Comparison of ENCODE assay signal across 17 cellular contexts in the genomic region with DNA sequence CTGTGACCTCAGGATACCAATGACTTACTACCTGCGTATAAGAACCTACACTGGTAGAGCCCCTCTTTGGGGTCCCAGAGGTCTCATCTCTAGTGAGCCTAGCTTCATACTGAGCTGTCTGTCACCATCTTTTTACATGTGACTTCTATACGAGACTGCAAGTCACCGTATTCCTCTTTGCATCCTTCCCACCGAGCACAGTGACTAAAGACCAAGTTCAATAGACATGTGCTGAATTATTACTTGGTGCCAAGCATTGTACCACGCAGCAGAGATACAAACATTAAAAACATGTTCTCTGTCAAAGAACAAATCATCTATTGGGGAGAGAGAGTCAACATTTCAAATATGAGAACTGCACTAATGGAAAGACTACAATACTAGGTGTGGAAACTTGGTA. TPM values are rescaled to one million over a fixed set of nuclear protein-coding genes. Genes with fewer than 3 reads are reported as not detected.
"Had no signal": no experiment of that assay in that cellular context is flagged by ENCODE, and none has a peak within 500 bp of the region (broad histone marks: within the 10 kb centered on the region; RNA-seq: fewer than 3 reads in every experiment).

No MANE protein-coding gene starts in this region.

- H3K27ac Mint-ChIP-seq: activated CD4-positive, alpha-beta T cell treated with anti-CD3 and anti-CD28 coated beads, Interleukin-2, amount 10 ng/mL, durations not matched to agents 7 days and 5 days; activated T-helper 17 cell treated with anti-CD3 and anti-CD28 coated beads, Interleukin-2, amount 50 U/mL, for 72 hours; stimulated activated memory B cell treated with anti-CD40 and anti-IgM and Interleukin-4, amounts not matched to agents 10 μg/mL and 1 μg/mL and 100 μg/mL, for 72 hours; T-helper 1 cell treated with Interleukin-12 subunit alpha and Interleukin-12 subunit beta and Interleukin-4 antibody, amounts not matched to agents 30 μg/mL and 1 μg/mL, for 36 hours had no signal

- DNase-seq: activated CD4-positive, alpha-beta T cell treated with anti-CD3 and anti-CD28 coated beads, Interleukin-2, amount 10 ng/mL, durations not matched to agents 7 days and 5 days; activated CD4-positive, CD25-positive, alpha-beta regulatory T cell; activated naive CD4-positive, alpha-beta T cell treated with anti-CD3 and anti-CD28 coated beads, Interleukin-2, amount 50 U/mL, for 16 hours; body of pancreas; central memory CD4-positive, alpha-beta T cell; gastrocnemius medialis; heart right ventricle; midbrain; pancreas; uterus had no signal

- H3K4me3 Mint-ChIP-seq: activated CD4-positive, alpha-beta T cell treated with anti-CD3 and anti-CD28 coated beads, Interleukin-2, amount 10 ng/mL, durations not matched to agents 7 days and 5 days; stimulated activated memory B cell treated with anti-CD40 and anti-IgM and Interleukin-4, amounts not matched to agents 10 μg/mL and 1 μg/mL and 100 μg/mL, for 72 hours; T-helper 1 cell treated with Interleukin-12 subunit alpha and Interleukin-12 subunit beta and Interleukin-4 antibody, amounts not matched to agents 30 μg/mL and 1 μg/mL, for 36 hours had no signal

- H3K36me3 ChIP-seq: gastrocnemius medialis, heart right ventricle, pancreas, tibial nerve, uterus had no signal

- ATAC-seq: activated T-helper 17 cell treated with anti-CD3 and anti-CD28 coated beads, Interleukin-2, amount 50 U/mL, for 72 hours; body of pancreas; gastrocnemius medialis; heart right ventricle; pancreas; stimulated activated memory B cell treated with anti-CD40 and anti-IgM and Interleukin-4, amounts not matched to agents 10 μg/mL and 1 μg/mL and 100 μg/mL, for 72 hours had no signal

- H3K4me1 ChIP-seq: gastrocnemius medialis, uterus had no signal

- H3K4me3 ChIP-seq: body of pancreas, gastrocnemius medialis, heart right ventricle, lung, pancreas, tibial nerve, uterus had no signal

- H3K27me3 Mint-ChIP-seq: activated CD4-positive, alpha-beta T cell treated with anti-CD3 and anti-CD28 coated beads, Interleukin-2, amount 10 ng/mL, durations not matched to agents 7 days and 5 days; activated T-helper 17 cell treated with anti-CD3 and anti-CD28 coated beads, Interleukin-2, amount 50 U/mL, for 72 hours; stimulated activated memory B cell treated with anti-CD40 and anti-IgM and Interleukin-4, amounts not matched to agents 10 μg/mL and 1 μg/mL and 100 μg/mL, for 72 hours had no signal

- H3K9me3 ChIP-seq: body of pancreas, gastrocnemius medialis, pancreas, tibial nerve, uterus had no signal

- H3K27ac ChIP-seq: body of pancreas, gastrocnemius medialis, heart right ventricle, pancreas, tibial nerve, uterus had no signal

- H3K27me3 ChIP-seq: body of pancreas, gastrocnemius medialis, heart right ventricle, pancreas, tibial nerve, uterus had no signal

- H3K9me3 Mint-ChIP-seq: activated T-helper 17 cell treated with anti-CD3 and anti-CD28 coated beads, Interleukin-2, amount 50 U/mL, for 72 hours had no signal

RNA-seq across cellular contexts. Expression of gene DTHD1, which starts 53.5 kb away (rescaled TPM):
- total RNA-seq: epithelial cell of proximal tubule, renal cortical epithelial cell had no signal
